1 cellular context compared by ENCODE assay signal in the genomic region with DNA sequence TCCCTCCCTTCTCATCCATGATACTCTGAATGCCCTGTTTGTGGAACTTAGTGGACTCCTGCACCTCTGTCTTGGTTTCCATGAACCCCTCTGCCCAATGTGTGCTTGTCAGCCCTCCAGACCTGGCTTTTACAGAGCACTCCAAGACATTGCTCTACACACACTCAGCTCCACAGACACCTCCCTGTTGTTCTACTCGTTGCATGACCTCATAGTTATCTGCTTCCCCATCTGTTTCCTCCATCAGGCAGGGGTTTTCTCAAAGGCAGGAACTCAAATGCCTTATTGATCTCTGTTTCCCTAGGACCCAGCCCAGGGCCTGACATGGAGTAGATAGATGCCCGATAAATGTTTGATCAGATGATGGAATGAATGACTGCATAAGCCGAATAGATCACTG.
TF ChIP-seq lines count a peak whose summit lies in the region.

No MANE protein-coding gene starts in this region.

TF ChIP-seq in K562, 482 proteins besides CTCF, POLR2A, EP300 and RAD21 (continued from another document and continues in another):
- TF ChIP-seq, protein P1, sequence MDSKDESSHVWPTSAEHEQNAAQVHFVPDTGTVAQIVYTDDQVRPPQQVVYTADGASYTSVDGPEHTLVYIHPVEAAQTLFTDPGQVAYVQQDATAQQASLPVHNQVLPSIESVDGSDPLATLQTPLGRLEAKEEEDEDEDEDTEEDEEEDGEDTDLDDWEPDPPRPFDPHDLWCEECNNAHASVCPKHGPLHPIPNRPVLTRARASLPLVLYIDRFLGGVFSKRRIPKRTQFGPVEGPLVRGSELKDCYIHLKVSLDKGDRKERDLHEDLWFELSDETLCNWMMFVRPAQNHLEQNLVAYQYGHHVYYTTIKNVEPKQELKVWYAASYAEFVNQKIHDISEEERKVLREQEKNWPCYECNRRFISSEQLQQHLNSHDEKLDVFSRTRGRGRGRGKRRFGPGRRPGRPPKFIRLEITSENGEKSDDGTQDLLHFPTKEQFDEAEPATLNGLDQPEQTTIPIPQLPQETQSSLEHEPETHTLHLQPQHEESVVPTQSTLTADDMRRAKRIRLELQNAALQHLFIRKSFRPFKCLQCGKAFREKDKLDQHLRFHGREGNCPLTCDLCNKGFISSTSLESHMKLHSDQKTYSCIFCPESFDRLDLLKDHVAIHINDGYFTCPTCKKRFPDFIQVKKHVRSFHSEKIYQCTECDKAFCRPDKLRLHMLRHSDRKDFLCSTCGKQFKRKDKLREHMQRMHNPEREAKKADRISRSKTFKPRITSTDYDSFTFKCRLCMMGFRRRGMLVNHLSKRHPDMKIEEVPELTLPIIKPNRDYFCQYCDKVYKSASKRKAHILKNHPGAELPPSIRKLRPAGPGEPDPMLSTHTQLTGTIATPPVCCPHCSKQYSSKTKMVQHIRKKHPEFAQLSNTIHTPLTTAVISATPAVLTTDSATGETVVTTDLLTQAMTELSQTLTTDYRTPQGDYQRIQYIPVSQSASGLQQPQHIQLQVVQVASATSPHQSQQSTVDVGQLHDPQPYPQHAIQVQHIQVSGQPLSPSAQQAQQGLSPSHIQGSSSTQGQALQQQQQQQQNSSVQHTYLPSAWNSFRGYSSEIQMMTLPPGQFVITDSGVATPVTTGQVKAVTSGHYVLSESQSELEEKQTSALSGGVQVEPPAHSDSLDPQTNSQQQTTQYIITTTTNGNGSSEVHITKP (IDR thresholded peaks at IDR 0.05; ENCODE audit: partially characterized antibody): no peak
- TF ChIP-seq SMARCE1 (IDR thresholded peaks at IDR 0.05) (peak; percentile 72), FOXP4 (CRISPR knock-in tag; IDR thresholded peaks at IDR 0.05; ENCODE audit: borderline replicate concordance) (no peak), ILF3 (IDR thresholded peaks at IDR 0.05; ENCODE audit: borderline replicate concordance) (no peak), SNIP1 (IDR thresholded peaks at IDR 0.05; ENCODE audit: low read depth) (no peak), COPS2 (conservative IDR thresholded peaks at IDR 0.05) (no peak), CGGBP1 (CRISPR knock-in tag; IDR thresholded peaks at IDR 0.05) (no peak), ATF1 (CRISPR knock-in tag; IDR thresholded peaks at IDR 0.05) (no peak), ATF1 (tag; IDR thresholded peaks at IDR 0.05) (peak; percentile 29; the same call in 1 of the 2 replicates), BRD4 (IDR thresholded peaks at IDR 0.05) (no peak), TSC22D4 (tag; IDR thresholded peaks at IDR 0.05) (no peak), GABPA (tag; conservative IDR thresholded peaks at IDR 0.05; ENCODE audit: low read depth) (no peak), ZNF41 (CRISPR knock-in tag; conservative IDR thresholded peaks at IDR 0.05) (no peak), SAP30 (IDR thresholded peaks at IDR 0.05; ENCODE audit: borderline replicate concordance, insufficient read depth, low read depth, low read length, poor library complexity, severe bottlenecking) (no peak), WHSC1 (IDR thresholded peaks at IDR 0.05; ENCODE audit: low read length) (no peak), SMARCB1 (IDR thresholded peaks at IDR 0.05; ENCODE audit: insufficient read length, low read depth) (no peak), CUX1 (CRISPR knock-in tag; IDR thresholded peaks at IDR 0.05) (peak; percentile 39; the same call in 1 of the 2 replicates), GATA2 (CRISPR knock-in tag; IDR thresholded peaks at IDR 0.05) (peak; percentile 89), HCFC1 (IDR thresholded peaks at IDR 0.05; ENCODE audit: low read depth, low read length) (no peak), ATF3 (IDR thresholded peaks at IDR 0.05) (peak; percentile 88), ATF3 (CRISPR knock-in tag; conservative IDR thresholded peaks at IDR 0.05) (no peak; the same call in 1 of the 2 replicates), JUN (IDR thresholded peaks at IDR 0.05; ENCODE audit: borderline replicate concordance, low read depth, low read length) (peak; percentile 85), JUN (CRISPR knock-in tag; IDR thresholded peaks at IDR 0.05; ENCODE audit: borderline replicate concordance) (no peak), ZFPM2 (CRISPR knock-in tag; IDR thresholded peaks at IDR 0.05) (no peak), NFE2L1 (tag; IDR thresholded peaks at IDR 0.05; ENCODE audit: borderline replicate concordance, low read depth) (no peak), MAZ (CRISPR knock-in tag; conservative IDR thresholded peaks at IDR 0.05 in 1 of 2, IDR thresholded peaks at IDR 0.05 in 1 of 2) (no peak), NCOA6 (IDR thresholded peaks at IDR 0.05) (no peak), ZNF280A (IDR thresholded peaks at IDR 0.05; ENCODE audit: low read depth, partially characterized antibody) (no peak), CHAMP1 (IDR thresholded peaks at IDR 0.05) (no peak), ZNF140 (CRISPR knock-in tag; IDR thresholded peaks at IDR 0.05) (no peak), TRIM25 (IDR thresholded peaks at IDR 0.05; ENCODE audit: borderline replicate concordance) (no peak), HDAC1 (IDR thresholded peaks at IDR 0.05) (no peak)
- TF ChIP-seq, protein P2, sequence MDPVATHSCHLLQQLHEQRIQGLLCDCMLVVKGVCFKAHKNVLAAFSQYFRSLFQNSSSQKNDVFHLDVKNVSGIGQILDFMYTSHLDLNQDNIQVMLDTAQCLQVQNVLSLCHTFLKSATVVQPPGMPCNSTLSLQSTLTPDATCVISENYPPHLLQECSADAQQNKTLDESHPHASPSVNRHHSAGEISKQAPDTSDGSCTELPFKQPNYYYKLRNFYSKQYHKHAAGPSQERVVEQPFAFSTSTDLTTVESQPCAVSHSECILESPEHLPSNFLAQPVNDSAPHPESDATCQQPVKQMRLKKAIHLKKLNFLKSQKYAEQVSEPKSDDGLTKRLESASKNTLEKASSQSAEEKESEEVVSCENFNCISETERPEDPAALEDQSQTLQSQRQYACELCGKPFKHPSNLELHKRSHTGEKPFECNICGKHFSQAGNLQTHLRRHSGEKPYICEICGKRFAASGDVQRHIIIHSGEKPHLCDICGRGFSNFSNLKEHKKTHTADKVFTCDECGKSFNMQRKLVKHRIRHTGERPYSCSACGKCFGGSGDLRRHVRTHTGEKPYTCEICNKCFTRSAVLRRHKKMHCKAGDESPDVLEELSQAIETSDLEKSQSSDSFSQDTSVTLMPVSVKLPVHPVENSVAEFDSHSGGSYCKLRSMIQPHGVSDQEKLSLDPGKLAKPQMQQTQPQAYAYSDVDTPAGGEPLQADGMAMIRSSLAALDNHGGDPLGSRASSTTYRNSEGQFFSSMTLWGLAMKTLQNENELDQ (CRISPR knock-in tag; IDR thresholded peaks at IDR 0.05; ENCODE audit: borderline replicate concordance): no peak
- TF ChIP-seq, protein P3, sequence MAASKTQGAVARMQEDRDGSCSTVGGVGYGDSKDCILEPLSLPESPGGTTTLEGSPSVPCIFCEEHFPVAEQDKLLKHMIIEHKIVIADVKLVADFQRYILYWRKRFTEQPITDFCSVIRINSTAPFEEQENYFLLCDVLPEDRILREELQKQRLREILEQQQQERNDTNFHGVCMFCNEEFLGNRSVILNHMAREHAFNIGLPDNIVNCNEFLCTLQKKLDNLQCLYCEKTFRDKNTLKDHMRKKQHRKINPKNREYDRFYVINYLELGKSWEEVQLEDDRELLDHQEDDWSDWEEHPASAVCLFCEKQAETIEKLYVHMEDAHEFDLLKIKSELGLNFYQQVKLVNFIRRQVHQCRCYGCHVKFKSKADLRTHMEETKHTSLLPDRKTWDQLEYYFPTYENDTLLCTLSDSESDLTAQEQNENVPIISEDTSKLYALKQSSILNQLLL (CRISPR knock-in tag; IDR thresholded peaks at IDR 0.05; ENCODE audit: borderline replicate concordance): no peak
